8 cellular contexts compared by ENCODE assay signal in genomic region chr18:3593381-3593903, GRCh38.
DNase-seq lines count a peak whose midpoint lies in the region; ATAC-seq and TF ChIP-seq lines count a peak whose summit lies in the region.

No MANE protein-coding gene starts in this region.

- no peaks in the 10 kb centered on the region for H3K9me3 Mint-ChIP-seq in activated T-cell treated with anti-CD3 and anti-CD28 coated beads, Interleukin-2, amount 50 U/mL, for 4 hours

- no peaks in the 10 kb centered on the region for H3K27me3 ChIP-seq in AG04450 (ENCODE audit: control insufficient read depth, insufficient read depth, low read length)
- no peaks in the 10 kb centered on the region for H3K27me3 ChIP-seq in prostate gland (replicated peaks; ENCODE audit: insufficient read depth)

- TF ChIP-seq CTCF in AG04450 (IDR thresholded peaks at IDR 0.05; ENCODE audit: low read depth, low read length), result no peak
- no peak for TF ChIP-seq CTCF in LNCaP clone FGC (IDR thresholded peaks at IDR 0.05; ENCODE audit: control insufficient read depth, extremely low read depth, insufficient read depth)
- no peak for TF ChIP-seq CTCF in prostate gland (IDR thresholded peaks at IDR 0.05)

- CTCF ChIA-PET in AG04450 (lab: Charles Lee), result interaction anchor here (0.5 to 4.7 kb wide), 26 partner anchors 8 to 405 kb away, joined by 3 to 74 read pairs (median 4); no protein-coding TSS in a partner anchor

- TF ChIP-seq POLR2A in prostate gland (IDR thresholded peaks at IDR 0.05), result no peak

- POLR2A ChIA-PET in AG04450 (lab: Yijun Ruan, JAX), result interaction anchor here (0.8 to 3.4 kb wide), 9 partner anchors 10 to 311 kb away, joined by 3 to 44 read pairs (median 7); partner anchors contain the start of gene TGIF1

- ATAC-seq in GM19438 (IDR thresholded peaks at IDR 0.05; ENCODE audit: low read depth, unreplicated experiment) (peak; percentile 2), GM21576 (IDR thresholded peaks at IDR 0.05; ENCODE audit: unreplicated experiment) (no peak), GM19351 (IDR thresholded peaks at IDR 0.05; ENCODE audit: unreplicated experiment) (no peak)
- peak; percentile 2 for ATAC-seq in activated T-cell treated with anti-CD3 and anti-CD28 coated beads, Interleukin-2, amount 50 U/mL, for 4 hours

- peak overlapping the region; percentile 100 for H3K27ac ChIP-seq in AG04450 (ENCODE audit: low read depth, low read length)
- H3K27ac ChIP-seq in prostate gland, result peak overlapping the region; percentile 95 to 96

- H3K36me3 ChIP-seq in prostate gland, result no peaks in the 10 kb centered on the region

- peak overlapping the region; percentile 90 for H3K4me3 Mint-ChIP-seq in activated T-cell treated with anti-CD3 and anti-CD28 coated beads, Interleukin-2, amount 50 U/mL, for 4 hours

- H3K4me1 Mint-ChIP-seq in activated T-cell treated with anti-CD3 and anti-CD28 coated beads, Interleukin-2, amount 50 U/mL, for 4 hours (ENCODE audit: low read depth), result peaks cover 55% of the 10 kb centered on the region

- H3K4me3 ChIP-seq in AG04450 (ENCODE audit: low read depth, low read length), result peak overlapping the region; percentile 34
- H3K4me3 ChIP-seq in LNCaP clone FGC (ENCODE audit: low read depth, low read length), result peak overlapping the region; percentile 44
- H3K4me3 ChIP-seq in prostate gland, result peak overlapping the region in 1 of 2 donors; percentile 40

- intact Hi-C loops in head of caudate nucleus (cut with DNase I), result loop anchor here (5.0 kb wide), 1 partner anchor 141 kb away; the partner anchor contains the start of gene TGIF1
- intact Hi-C loops in prostate gland (cut with DNase I), result loop anchor here (5.0 kb wide), 2 partner anchors 74 to 331 kb away; partner anchors contain the start of gene MYL12B

- peaks cover 9% of the 10 kb centered on the region for H3K36me3 Mint-ChIP-seq in activated T-cell treated with anti-CD3 and anti-CD28 coated beads, Interleukin-2, amount 50 U/mL, for 4 hours (ENCODE audit: insufficient read depth)

- no peak for DNase-seq in AG04450 (ENCODE audit: low read depth, low spot score)
- no peak for DNase-seq in LNCaP clone FGC (ENCODE audit: low read depth)
- DNase-seq in activated T-cell treated with anti-CD3 and anti-CD28 coated beads, Interleukin-2, amount 50 U/mL, for 4 hours, result no peak
- DNase-seq in head of caudate nucleus, result peak in 27 of 42 donors; percentile 33 to 77 (median 61)
- DNase-seq in prostate gland (ENCODE audit: low spot score), result peak; percentile 75

- no peaks in the 10 kb centered on the region for H3K9me3 ChIP-seq in AG04450 (ENCODE audit: control insufficient read depth, insufficient read depth, low read length)
- H3K9me3 ChIP-seq in prostate gland, result no peaks in the 10 kb centered on the region

- no peaks in the 10 kb centered on the region for H3K27me3 Mint-ChIP-seq in activated T-cell treated with anti-CD3 and anti-CD28 coated beads, Interleukin-2, amount 50 U/mL, for 4 hours (ENCODE audit: low read depth)

- peaks cover 7% of the 10 kb centered on the region for H3K4me1 ChIP-seq in prostate gland (replicated peaks)

- WGBS in prostate gland, result 5% methylated on average over 11 of the region's 11 CpGs

Comparison
In these comparisons a context has a peak if more than half of its experiments do, and no peak if none do; other contexts are left out.
1. DNase-seq: peak in head of caudate nucleus (27 of 42) and prostate gland (single experiment); none in AG04450 (single experiment), LNCaP clone FGC (single experiment) and activated T-cell treated with anti-CD3 and anti-CD28 coated beads, Interleukin-2, amount 50 U/mL, for 4 hours (single experiment).
2. ATAC-seq: peak in GM19438 (single experiment) and activated T-cell treated with anti-CD3 and anti-CD28 coated beads, Interleukin-2, amount 50 U/mL, for 4 hours (2 of 2); none in GM21576 (single experiment) and GM19351 (single experiment).